ENCODE assay signal across 8 cellular contexts in the genomic region with DNA sequence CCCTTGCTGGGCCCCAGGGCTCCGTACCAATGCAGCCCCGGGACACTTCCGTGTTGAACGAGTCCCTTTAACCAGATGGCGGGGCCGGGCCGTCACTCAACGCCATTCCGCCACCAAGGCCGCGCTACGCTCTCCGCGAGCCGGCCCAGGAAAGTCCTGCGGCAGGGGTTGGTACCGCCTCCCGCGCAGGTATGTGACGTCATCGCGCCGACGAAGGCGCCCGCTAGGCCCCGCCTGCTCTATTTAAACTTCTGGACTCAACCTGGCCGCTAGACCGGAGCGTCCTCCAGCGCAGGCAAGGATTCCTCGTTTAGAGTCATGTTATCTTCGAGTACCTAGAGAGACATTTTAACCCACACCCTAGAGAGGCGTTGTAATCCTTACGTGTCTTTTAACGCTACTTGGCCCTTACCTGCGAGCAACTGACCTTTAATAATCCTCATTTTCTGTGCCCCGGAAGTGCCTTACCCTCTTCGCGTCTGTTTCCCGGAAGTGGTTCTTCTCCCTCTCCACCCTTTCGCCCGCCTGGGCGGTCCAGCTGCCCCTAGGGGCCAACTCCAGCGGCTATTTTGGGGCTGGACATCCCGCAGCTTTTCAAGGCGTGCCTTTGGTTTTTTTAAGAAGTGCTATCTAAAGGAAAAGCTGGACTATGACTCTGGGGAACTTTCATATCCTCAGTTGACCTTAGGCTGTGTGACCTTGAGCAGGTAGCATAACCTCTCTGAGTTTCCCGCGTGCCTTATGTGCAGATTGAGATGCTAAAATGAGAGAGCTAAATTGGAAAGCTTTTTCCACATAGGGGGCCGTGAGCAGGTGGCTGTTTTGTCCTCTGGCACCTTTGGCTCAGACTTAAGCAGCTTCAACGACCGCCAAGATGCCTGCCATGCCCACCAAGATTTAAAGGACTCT. TPM values are rescaled to one million over a fixed set of nuclear protein-coding genes. Genes with fewer than 3 reads are reported as not detected.
DNase-seq lines count a peak whose midpoint lies in the region; ATAC-seq and TF ChIP-seq lines count a peak whose summit lies in the region.

A gene with protein sequence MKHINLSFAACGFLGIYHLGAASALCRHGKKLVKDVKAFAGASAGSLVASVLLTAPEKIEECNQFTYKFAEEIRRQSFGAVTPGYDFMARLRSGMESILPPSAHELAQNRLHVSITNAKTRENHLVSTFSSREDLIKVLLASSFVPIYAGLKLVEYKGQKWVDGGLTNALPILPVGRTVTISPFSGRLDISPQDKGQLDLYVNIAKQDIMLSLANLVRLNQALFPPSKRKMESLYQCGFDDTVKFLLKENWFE (minus strand): TSS at position 155 of the 909 bp plus-strand sequence. CDS start 1,294 bp downstream, outside the sequence.

- ATAC-seq in HG03064 (IDR thresholded peaks at IDR 0.05; ENCODE audit: low read depth, unreplicated experiment): peak; percentile 92

- peak within 1 kb of the TSS; percentile 54 for H3K4me3 ChIP-seq in epithelial cell of proximal tubule (ENCODE audit: low read depth, low read length)

- peak; percentile 12 for TF ChIP-seq CTCF in epithelial cell of proximal tubule (conservative IDR thresholded peaks at IDR 0.05; ENCODE audit: low read depth, low read length)

- DNase-seq in NCI-H187 (lab: John Stamatoyannopoulos, UW) (peak; percentile 4 to 35), NCI-H187 treated with DMSO at 0.1 percent for 48 hours (lab: John Stamatoyannopoulos, UW) (no peak), NOMO-1 treated with DMSO at 0.1 percent for 48 hours (lab: John Stamatoyannopoulos, UW; ENCODE audit: unreplicated experiment) (peak; percentile 92), activated T-cell treated with anti-CD3 and anti-CD28 coated beads for 48 hours (ENCODE audit: low read depth) (peak; percentile 76), epithelial cell of proximal tubule (ENCODE audit: low read depth) (peak; percentile 35), mucosa of gallbladder (ENCODE audit: low spot score) (peak; percentile 91)
- DNase-seq in stimulated activated CD8-positive, alpha-beta memory T cell treated with anti-CD3 and anti-CD28 coated beads, Interleukin-4, amount 100 ng/mL, for 24 hours (ENCODE audit: low read depth): peak; percentile 85

RNA-seq across cellular contexts. Expression of the gene that starts here (rescaled TPM):
- total RNA-seq in epithelial cell of proximal tubule (9.2 and 26.0 TPM in 2 replicates), mucosa of gallbladder (18.9 TPM)
